ENCODE assay signal across 9 cellular contexts in the genomic region with DNA sequence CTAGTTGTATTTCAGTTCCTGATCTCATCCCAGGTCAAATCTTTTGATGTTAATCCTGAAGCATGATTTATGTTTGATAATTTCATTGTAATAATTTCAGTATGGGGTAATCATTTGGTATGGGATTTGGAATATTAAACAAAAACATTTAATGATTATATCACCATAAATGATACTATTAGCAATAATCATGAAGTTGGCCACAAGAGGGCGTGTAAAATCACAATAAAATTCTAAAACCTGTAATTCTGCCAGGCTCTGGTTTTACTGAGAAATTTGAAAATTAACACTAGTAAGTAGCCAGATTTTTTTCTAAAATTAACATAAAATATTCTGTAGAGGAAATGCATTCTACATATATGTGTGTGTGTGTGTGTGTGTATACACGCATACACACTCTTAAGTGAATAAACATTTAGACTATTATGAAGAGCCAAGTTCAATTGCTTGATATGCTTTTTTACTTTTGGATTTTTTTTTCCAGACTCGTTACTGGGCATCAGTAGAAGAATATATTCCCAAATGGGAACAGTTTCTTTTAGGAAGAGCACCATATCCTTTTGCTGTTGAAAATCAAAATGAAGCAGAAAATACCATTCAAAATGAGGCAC. TPM values are rescaled to one million over a fixed set of nuclear protein-coding genes. Genes with fewer than 3 reads are reported as not detected.
DNase-seq lines count a peak whose midpoint lies in the region; ATAC-seq, FAIRE-seq and TF ChIP-seq lines count a peak whose summit lies in the region.
"Had no signal": no experiment of that assay in that cellular context is flagged by ENCODE, and none has a peak within 500 bp of the region (broad histone marks: within the 10 kb centered on the region; RNA-seq: fewer than 3 reads in every experiment).

No MANE protein-coding gene starts in this region.

- H3K79me2 ChIP-seq in GM23338 (replicated peaks; ENCODE audit: insufficient read depth) (no peaks in the 10 kb centered on the region), HepG2 (ENCODE audit: insufficient read depth, low read length) (no peaks in the 10 kb centered on the region)

- H3K4me1 Mint-ChIP-seq in GM23338, result peaks cover 20% of the 10 kb centered on the region

- 19% methylated on average over 3 of the region's 3 CpGs for WGBS in HepG2 (ENCODE audit: low lambda C conversion rate)
- WGBS in lower leg skin, 2 donors, result 42 to 44% methylated on average over 3 of the region's 3 CpGs

- BruUV-seq in HepG2 (replicated peaks; lab: Mats Ljungman, UMichigan), result no TSS peak

- POLR2A ChIA-PET in HepG2 (lab: Yijun Ruan, JAX), result no interaction called here

- no peak for FAIRE-seq in HepG2 (lab: Jason Lieb, UNC)

- TF ChIP-seq POLR2A in HepG2 (IDR thresholded peaks at IDR 0.05; ENCODE audit: insufficient read depth in 1 of 2, low read depth in 2 of 2, low read length in 2 of 2) (no peak), lower leg skin (IDR thresholded peaks at IDR 0.05) (no peak)

- H3K27me3 ChIP-seq in GM23338 (ENCODE audit: insufficient read depth) (no peaks in the 10 kb centered on the region), adipocyte (replicated peaks; ENCODE audit: control insufficient read depth, insufficient read depth, low read length) (no peaks in the 10 kb centered on the region), HepG2 (ENCODE audit: control insufficient read depth in 1 of 2, insufficient read depth in 2 of 2, low read length in 2 of 2) (no peaks in the 10 kb centered on the region)

- H3K9me3 Mint-ChIP-seq in GM23338, result no peaks in the 10 kb centered on the region
- H3K9me3 Mint-ChIP-seq: stimulated activated naive CD8-positive, alpha-beta T cell treated with anti-CD3 and anti-CD28 coated beads, Interleukin-15, Interleukin-2, amounts not matched to agents 100 ng/mL and 50 ng/mL, for 24 hours had no signal

- CTCF ChIA-PET in HepG2 (lab: Yijun Ruan, JAX; ENCODE audit: low intra/inter-chr PET ratio, low total read pairs), result interaction anchor here (1.6 kb wide), 1 partner anchor 226 kb away, joined by 18 read pairs; no protein-coding TSS in a partner anchor

- no peaks in the 10 kb centered on the region for H4K20me1 ChIP-seq in GM23338 (replicated peaks; ENCODE audit: insufficient read depth)
- no peaks in the 10 kb centered on the region; the same call in 1 of the 2 replicates for H4K20me1 ChIP-seq in HepG2 (ENCODE audit: insufficient read depth, low read length)

- H3K9ac ChIP-seq in adipocyte (ENCODE audit: low read length) (no peak overlapping the region), HepG2 (ENCODE audit: insufficient read depth, low read depth, low read length) (no peak overlapping the region)

- in situ Hi-C loops in HepG2 (cut with HindIII; ENCODE audit: extremely low pct_ligation_motif_present, low pct_unique_long_range_greater_than_20kb), result loop anchor here (5.0 kb wide), 1 partner anchor 224 kb away; no protein-coding TSS in a partner anchor

- H3K27ac ChIP-seq in GM23338 (ENCODE audit: low read depth), result no peak overlapping the region
- H3K27ac ChIP-seq in HepG2 (ENCODE audit: extremely low read length, insufficient read depth, low read length), result no peak overlapping the region

- H3K4me1 ChIP-seq in GM23338 (ENCODE audit: insufficient read depth) (peaks cover 24% of the 10 kb centered on the region), adipocyte (ENCODE audit: control insufficient read depth, insufficient read depth, low read length) (no peaks in the 10 kb centered on the region), HepG2 (ENCODE audit: insufficient read depth, low read length) (no peaks in the 10 kb centered on the region)

- H3K4me2 ChIP-seq in GM23338, result no peak overlapping the region
- H3K4me2 ChIP-seq in HepG2 (ENCODE audit: low read depth, low read length), result no peak overlapping the region

- no peak overlapping the region for H3K27ac Mint-ChIP-seq in GM23338
- H3K27ac Mint-ChIP-seq: stimulated activated naive CD8-positive, alpha-beta T cell treated with anti-CD3 and anti-CD28 coated beads, Interleukin-15, Interleukin-2, amounts not matched to agents 100 ng/mL and 50 ng/mL, for 24 hours had no signal

- peak; percentile 58 for TF ChIP-seq CTCF in AG10803 (conservative IDR thresholded peaks at IDR 0.05; ENCODE audit: low read length)
- peak in 1 of 2 experiments; percentile 95; a peak in 3 of 4 replicates for TF ChIP-seq CTCF in GM23338 (conservative IDR thresholded peaks at IDR 0.05; ENCODE audit: low read depth in 2 of 2)
- peak; percentile 22; the same call in 1 of the 2 replicates for TF ChIP-seq CTCF in HepG2 (CRISPR knock-in tag; IDR thresholded peaks at IDR 0.05)
- no peak for TF ChIP-seq CTCF in lower leg skin (IDR thresholded peaks at IDR 0.05)

- no peak for TF ChIP-seq RAD21 in HepG2 (CRISPR knock-in tag; IDR thresholded peaks at IDR 0.05)

- H3K36me3 Mint-ChIP-seq in GM23338 (ENCODE audit: low read depth), result no peaks in the 10 kb centered on the region

- intact Hi-C loops in HepG2 (cut with micrococcal nuclease; ENCODE audit: unreplicated experiment) (loop anchor here (1.0 kb wide), 1 partner anchor 225 kb away; no protein-coding TSS in a partner anchor), lower leg skin (cut with DNase I; ENCODE audit: low total_unique reads) (no loop called here)

- TF ChIP-seq EP300 in HepG2 (IDR thresholded peaks at IDR 0.05; ENCODE audit: low read depth in 2 of 2, low read length in 2 of 2) (no peak), HepG2 (CRISPR knock-in tag; IDR thresholded peaks at IDR 0.05; ENCODE audit: borderline replicate concordance) (no peak)

- H3K4me3 ChIP-seq in AG10803 (ENCODE audit: low read length) (no peak overlapping the region), GM23338 (no peak overlapping the region), adipocyte (ENCODE audit: low read length) (no peak overlapping the region), HepG2 (replicated peaks in 1 of 3; ENCODE audit: insufficient read depth in 1 of 3, low read depth in 2 of 3, low read length in 3 of 3) (no peak overlapping the region), lower leg skin (ENCODE audit: low read depth, poor library complexity, severe bottlenecking) (no peak overlapping the region)

- DNase-seq in AG10803 (ENCODE audit: low read depth) (peak; percentile 26), GM23338 (ENCODE audit: low spot score) (peak; percentile 57), adipocyte (ENCODE audit: low read depth) (peak; percentile 72), HepG2 (ENCODE audit: low spot score) (no peak), lower leg skin (ENCODE audit: low spot score in 2 of 2) (no peak), ureter (ENCODE audit: low spot score) (no peak)

- H3K9me3 ChIP-seq in adipocyte (ENCODE audit: control insufficient read depth, low read length), result no peaks in the 10 kb centered on the region
- H3K9me3 ChIP-seq in HepG2 (ENCODE audit: low read length), result no peaks in the 10 kb centered on the region

- H3F3A ChIP-seq in GM23338 (replicated peaks; ENCODE audit: low read depth), result no peaks in the 10 kb centered on the region

- H3K4me3 Mint-ChIP-seq in GM23338, result no peak overlapping the region
- H3K4me3 Mint-ChIP-seq: stimulated activated naive CD8-positive, alpha-beta T cell treated with anti-CD3 and anti-CD28 coated beads, Interleukin-15, Interleukin-2, amounts not matched to agents 100 ng/mL and 50 ng/mL, for 24 hours had no signal

- H3K36me3 ChIP-seq in GM23338 (ENCODE audit: insufficient read depth) (no peaks in the 10 kb centered on the region), adipocyte (ENCODE audit: control insufficient read depth, insufficient read depth, low read length, severe bottlenecking) (no peaks in the 10 kb centered on the region), HepG2 (replicated peaks in 1 of 2; ENCODE audit: control insufficient read depth in 1 of 2, insufficient read depth in 2 of 2, low read length in 2 of 2) (no peaks in the 10 kb centered on the region)

- H3K9me2 ChIP-seq in GM23338 (ENCODE audit: insufficient read depth), result no peaks in the 10 kb centered on the region

- H2AFZ ChIP-seq in GM23338 (no peak overlapping the region), HepG2 (ENCODE audit: low read length) (no peak overlapping the region)

- H3K27me3 Mint-ChIP-seq in GM23338 (ENCODE audit: insufficient read depth, low read depth, poor library complexity), result no peaks in the 10 kb centered on the region

- ATAC-seq in GM23338, result no peak
- ATAC-seq in HepG2, result no peak
- ATAC-seq in HG03139 (IDR thresholded peaks at IDR 0.05; ENCODE audit: unreplicated experiment), result no peak
- ATAC-seq in HG03280 (IDR thresholded peaks at IDR 0.05; ENCODE audit: unreplicated experiment), result no peak

TF ChIP-seq in GM23338, 12 proteins besides CTCF, POLR2A, EP300 and RAD21 (continues in another document):
- no peak for TF ChIP-seq ZNF114 (CRISPR knock-in tag; IDR thresholded peaks at IDR 0.05)

RNA-seq across cellular contexts. Expression of a gene that starts 40.5 kb away (rescaled TPM):
- total RNA-seq in GM23338 (2014; rRNA removed; shearing (Covaris generic)), result 0.50 TPM in 1 of 2 replicates, not detected in the other
- polyA plus RNA-seq in GM23338 (2016; fragmentation: Nextera tagmentation; extraction: Ambion mirVana), result 0.10 TPM in 1 of 2 replicates, not detected in the other
- not detected in 2 replicates for total RNA-seq in HepG2 (2016; rRNA removed; fragmentation: Illumina TruSeq; extraction: Trizol)
- not detected in 2 replicates for total RNA-seq in HepG2 (2016; cell fraction: cytosol; rRNA removed; fragmentation: Illumina TruSeq; extraction: Trizol; ENCODE audit: low read depth)
- total RNA-seq in HepG2 (2016; cell fraction: insoluble cytoplasmic fraction; rRNA removed; fragmentation: Illumina TruSeq; extraction: Trizol), result not detected in 2 replicates
- total RNA-seq in HepG2 (2016; cell fraction: membrane; rRNA removed; fragmentation: Illumina TruSeq; extraction: Trizol), result not detected in 2 replicates
- total RNA-seq in HepG2 (2016; cell fraction: nucleus; rRNA removed; fragmentation: Illumina TruSeq; extraction: Trizol), result not detected in 2 replicates
- not detected in 2 replicates for polyA plus RNA-seq in HepG2 (2011; rRNA removed)
- polyA plus RNA-seq in HepG2 (2011; cell fraction: cytosol; rRNA removed), result not detected in 2 replicates
- polyA plus RNA-seq in HepG2 (2011; cell fraction: nucleus; rRNA removed), result not detected in 2 replicates
- not detected in 2 replicates for polyA plus RNA-seq in HepG2 (2012)
- not detected in 2 replicates for polyA plus RNA-seq in HepG2 (2016; cell fraction: cytosol; fragmentation: Illumina TruSeq; extraction: Trizol; ENCODE audit: low read depth)
- not detected in 2 replicates for polyA plus RNA-seq in HepG2 (2016; cell fraction: insoluble cytoplasmic fraction; fragmentation: Illumina TruSeq; extraction: Trizol; ENCODE audit: low read depth)
- not detected in 2 replicates for polyA plus RNA-seq in HepG2 (2016; cell fraction: membrane; fragmentation: Illumina TruSeq; extraction: Trizol; ENCODE audit: low read depth)
- polyA plus RNA-seq in HepG2 (2016; cell fraction: nucleus; fragmentation: Illumina TruSeq; extraction: Trizol; ENCODE audit: insufficient read depth, low read depth), result not detected in 2 replicates
- not detected in 2 replicates for polyA minus RNA-seq in HepG2 (2011; rRNA and poly(A)+ RNA removed; ENCODE audit: low replicate concordance)
- polyA minus RNA-seq in HepG2 (2011; cell fraction: cytosol; rRNA and poly(A)+ RNA removed), result not detected in 2 replicates
- polyA minus RNA-seq in HepG2 (2011; cell fraction: nucleus; rRNA and poly(A)+ RNA removed), result not detected in 2 replicates
- total RNA-seq in lower leg skin, result not detected
- not detected for total RNA-seq in ureter

Comparison
In these comparisons a context has a peak if more than half of its experiments do, and no peak if none do; other contexts are left out.
1. DNase-seq: peak in AG10803 (single experiment), GM23338 (single experiment) and adipocyte (single experiment); none in HepG2 (single experiment), lower leg skin (0 of 2) and ureter (single experiment).
2. CTCF ChIP-seq: peak in AG10803 (single experiment) and HepG2 (single experiment); none in lower leg skin (0 of 3).